ENCODE assay signal across 1 cellular context in genomic region chr3:85567074-85567676, GRCh38.
TF ChIP-seq lines count a peak whose summit lies in the region.

No MANE protein-coding gene starts in this region.

TF ChIP-seq in H1, 55 proteins besides CTCF, POLR2A, EP300 and RAD21 (continued from another document):
- TF ChIP-seq RBBP5 (IDR thresholded peaks at IDR 0.05; ENCODE audit: borderline replicate concordance, low read depth, low read length) (no peak), BRCA1 (IDR thresholded peaks at IDR 0.05; ENCODE audit: low read depth, low read length) (no peak), ATF3 (IDR thresholded peaks at IDR 0.05; ENCODE audit: insufficient read depth, low read depth, low read length) (no peak), SIN3A (conservative IDR thresholded peaks at IDR 0.05 in 1 of 2, IDR thresholded peaks at IDR 0.05 in 1 of 2; ENCODE audit: low read depth in 1 of 2, low read length in 2 of 2) (no peak), GTF2F1 (IDR thresholded peaks at IDR 0.05; ENCODE audit: borderline replicate concordance, low read depth, low read length) (no peak), SUZ12 (IDR thresholded peaks at IDR 0.05; ENCODE audit: low read length) (no peak), SIRT6 (IDR thresholded peaks at IDR 0.05; ENCODE audit: low read length) (no peak), PHF8 (conservative IDR thresholded peaks at IDR 0.05; ENCODE audit: low read depth, low read length) (no peak), HDAC6 (IDR thresholded peaks at IDR 0.05; ENCODE audit: low read depth, low read length) (no peak), JUND (IDR thresholded peaks at IDR 0.05; ENCODE audit: low read length) (no peak), CBX5 (IDR thresholded peaks at IDR 0.05; ENCODE audit: low read depth, low read length) (no peak), POLR2AphosphoS5 (IDR thresholded peaks at IDR 0.05; ENCODE audit: low read depth, low read length) (no peak), TBP (IDR thresholded peaks at IDR 0.05; ENCODE audit: low read depth, low read length) (no peak), CHD2 (IDR thresholded peaks at IDR 0.05; ENCODE audit: low read length) (no peak), ZNF274 (IDR thresholded peaks at IDR 0.05; ENCODE audit: borderline replicate concordance, extremely low read depth, low read length) (no peak)
